Comparison of ENCODE assay signal across 10 cellular contexts in genomic region chr16:25084797-25085196, GRCh38.
"Had no signal": no experiment of that assay in that cellular context is flagged by ENCODE, and none has a peak within 500 bp of the region (broad histone marks: within the 10 kb centered on the region; RNA-seq: fewer than 3 reads in every experiment).

No MANE protein-coding gene starts in this region.

- FAIRE-seq: H1, H54 had no signal

- H3K36me3 ChIP-seq: HAP-1 had no signal

- H3K4me2 ChIP-seq: GM23338 had no signal

- H3K9me3 ChIP-seq: HAP-1 had no signal

- H3K4me1 Mint-ChIP-seq: GM23338 had no signal

- H3K27ac Mint-ChIP-seq: GM23338, HFFc6 had no signal

- H3K4me1 ChIP-seq: HAP-1 had no signal

- H3K4me3 ChIP-seq: GM23248, GM23338, HAP-1 had no signal

- H2AFZ ChIP-seq: GM23248, GM23338 had no signal

- H3K9ac ChIP-seq: GM23248 had no signal

- H3K4me3 Mint-ChIP-seq: GM23338, HFFc6 had no signal

- H3K27ac ChIP-seq: GM23248 had no signal

- H3K9me3 Mint-ChIP-seq: GM23338, HFFc6 had no signal

- ATAC-seq: GM23338, HCT116 had no signal

- DNase-seq: GM23248, GOT3, H7, HCEC 1CT, HFFc6 had no signal
